ENCODE assay signal across 8 cellular contexts in genomic region chr3:196322-197153, GRCh38. TPM values are rescaled to one million over a fixed set of nuclear protein-coding genes. Genes with fewer than 3 reads are reported as not detected.
DNase-seq lines count a peak whose midpoint lies in the region; ATAC-seq and TF ChIP-seq lines count a peak whose summit lies in the region.

TSS of gene CHL1 (plus strand) at chr3:196763. CDS start at chr3:319777, 123,014 bp downstream.

- no peaks in the 10 kb centered on the region for H4K20me1 ChIP-seq in mammary epithelial cell (ENCODE audit: insufficient read depth, low read length)

- no peaks in the 10 kb centered on the region for H3K4me1 ChIP-seq in ACC112 (ENCODE audit: control insufficient read depth, insufficient read depth, low read length, unreplicated experiment)
- peaks cover 14% of the 10 kb centered on the region for H3K4me1 ChIP-seq in mammary epithelial cell (ENCODE audit: insufficient read depth, low read length)
- no peaks in the 10 kb centered on the region for H3K4me1 ChIP-seq in mesodermal cell (ENCODE audit: control insufficient read depth, insufficient read depth, low read length, poor library complexity, severe bottlenecking)
- H3K4me1 ChIP-seq in aorta (ENCODE audit: control insufficient read depth in 1 of 2, insufficient read depth in 2 of 2, low read length in 2 of 2): no peaks in the 10 kb centered on the region

- H3K27ac ChIP-seq in ACC112 (ENCODE audit: low read depth, low read length) (no peak within 1 kb of the TSS), mammary epithelial cell (ENCODE audit: insufficient read depth, low read depth, low read length) (no peak within 1 kb of the TSS), mesodermal cell (ENCODE audit: low read depth, low read length, severe bottlenecking) (no peak within 1 kb of the TSS), aorta (ENCODE audit: low read depth in 1 of 2, low read length in 2 of 2) (no peak within 1 kb of the TSS)

- intact Hi-C loops in mammary epithelial cell (cut with micrococcal nuclease): no loop called here
- intact Hi-C loops in aorta (cut with DNase I): no loop called here

- peak within 1 kb of the TSS; percentile 46 for H3K4me2 ChIP-seq in mammary epithelial cell (ENCODE audit: insufficient read depth, low read depth, low read length)

- H2AFZ ChIP-seq in ACC112 (ENCODE audit: low read length, unreplicated experiment) (peak within 1 kb of the TSS; percentile 40), mammary epithelial cell (ENCODE audit: low read depth, low read length) (peak within 1 kb of the TSS; percentile 20)

- H3K79me2 ChIP-seq in ACC112 (ENCODE audit: control insufficient read depth, insufficient read depth, low read length, unreplicated experiment): no peaks in the 10 kb centered on the region
- H3K79me2 ChIP-seq in mammary epithelial cell (ENCODE audit: insufficient read depth, low read length): no peaks in the 10 kb centered on the region

- no peak for TF ChIP-seq CTCF in mammary epithelial cell (conservative IDR thresholded peaks at IDR 0.05 in 1 of 2, IDR thresholded peaks at IDR 0.05 in 1 of 2; ENCODE audit: extremely low read depth in 1 of 2, insufficient read depth in 1 of 2, low read depth in 1 of 2, low read length in 2 of 2)

- H3K36me3 ChIP-seq in ACC112 (ENCODE audit: insufficient read depth, low read length) (no peaks in the 10 kb centered on the region), mammary epithelial cell (ENCODE audit: insufficient read depth, low read length) (no peaks in the 10 kb centered on the region), mesodermal cell (ENCODE audit: control insufficient read depth, insufficient read depth, low read length) (no peaks in the 10 kb centered on the region), aorta (ENCODE audit: control insufficient read depth in 1 of 2, insufficient read depth in 2 of 2, low read length in 1 of 2) (no peaks in the 10 kb centered on the region)

- DNase-seq in mammary epithelial cell (no peak), aorta (peak in 1 of 2 donors; percentile 74)
- no peak for DNase-seq in stimulated activated CD4-positive, alpha-beta T cell treated with anti-CD3 and anti-CD28 coated beads, Interleukin-15, amount 100 ng/mL, for 24 hours
- no peak for DNase-seq in activated CD4-positive, alpha-beta T cell treated with anti-CD3 and anti-CD28 coated beads, Interleukin-2, amount 50 U/mL, for 1 hour

- no peak within 1 kb of the TSS for H3K9ac ChIP-seq in mammary epithelial cell (ENCODE audit: insufficient read depth, low read length)

- H3K27me3 ChIP-seq in ACC112 (ENCODE audit: insufficient read depth, low read length) (peaks cover 70% of the 10 kb centered on the region), mammary epithelial cell (ENCODE audit: insufficient read depth, low read length) (peaks cover 30% of the 10 kb centered on the region), aorta (ENCODE audit: control insufficient read depth in 1 of 2, insufficient read depth in 2 of 2, low read length in 1 of 2) (no peaks in the 10 kb centered on the region)

- H3K4me3 ChIP-seq in ACC112 (ENCODE audit: low read depth, low read length) (peak within 1 kb of the TSS; percentile 69), mammary epithelial cell (replicated peaks in 1 of 3; ENCODE audit: insufficient read depth in 1 of 3, low read depth in 2 of 3, low read length in 3 of 3) (no peak within 1 kb of the TSS), mesodermal cell (ENCODE audit: extremely low read depth, insufficient read depth, low read length, poor library complexity, severe bottlenecking) (peak within 1 kb of the TSS; percentile 32), aorta (ENCODE audit: low read length in 2 of 2) (peak within 1 kb of the TSS in 1 of 2 donors; percentile 35)

- dilution Hi-C loops in mammary epithelial cell (cut with HindIII; ENCODE audit: low sequenced_read_pairs): loop anchor here (5.0 kb wide), 1 partner anchor 91 kb away; no protein-coding TSS in a partner anchor

- H3K9me3 ChIP-seq in mammary epithelial cell (replicated peaks; ENCODE audit: insufficient read depth, low read length) (no peaks in the 10 kb centered on the region), mesodermal cell (ENCODE audit: control insufficient read depth, low read length) (peaks cover 23% of the 10 kb centered on the region), aorta (ENCODE audit: control insufficient read depth, low read length) (peaks cover 1% of the 10 kb centered on the region)

- CTCF ChIA-PET in mammary epithelial cell (lab: Charles Lee; ENCODE audit: low non-redundant PET): interaction anchor here (0.6 kb wide), 1 partner anchor 158 kb away, joined by 3 read pairs; no protein-coding TSS in a partner anchor

- BruUV-seq in mammary epithelial cell (replicated peaks; lab: Mats Ljungman, UMichigan): no TSS peak

- peak; percentile 23 for ATAC-seq in HG02678 (IDR thresholded peaks at IDR 0.05; ENCODE audit: unreplicated experiment)
- peak; percentile 63 for ATAC-seq in aorta (ENCODE audit: low FRiP score)
- no peak for ATAC-seq in GM18861 (IDR thresholded peaks at IDR 0.05; ENCODE audit: unreplicated experiment)

- in situ Hi-C loops in mammary epithelial cell (cut with MboI; ENCODE audit: low sequenced_read_pairs in 2 of 2): no loop called here

- WGBS in mammary epithelial cell (ENCODE audit: low coverage, missing lambda C conversion rate): 4% methylated on average over 22 of the region's 64 CpGs
- WGBS in mesodermal cell (ENCODE audit: insufficient coverage in 2 of 2), 2 experiments: 52 to 66% methylated on average over 38 to 39 of the region's 64 CpGs
- WGBS in aorta, 2 donors: 1 to 2% methylated on average over 52 to 64 of the region's 64 CpGs

RNA-seq across cellular contexts. Expression of gene CHL1, which starts in this region (rescaled TPM):
- total RNA-seq in mammary epithelial cell: 1 to 10 TPM in 1 of 2 donors, not detected in 1; 3.2 TPM
- polyA plus RNA-seq in mammary epithelial cell: not detected
- polyA minus RNA-seq in mammary epithelial cell: not detected
- polyA plus RNA-seq in mesodermal cell (2013, experiment 1 of 2): 0.85 TPM
- 1.3 TPM for polyA plus RNA-seq in mesodermal cell (2013, experiment 2 of 2)
- 10 to 100 TPM in 1 of 2 donors, 1 to 10 TPM in 1; 7.0 to 11.7 TPM for total RNA-seq in aorta
- polyA plus RNA-seq in aorta: under 1 TPM in 1 of 2 donors, not detected in 1; 0.08 TPM

Comparison
In these comparisons a context has a peak if more than half of its experiments do, and no peak if none do; other contexts are left out.
1. H3K4me3 ChIP-seq: peak in ACC112 (single experiment) and mesodermal cell (single experiment); none in mammary epithelial cell (0 of 3).